In genomic region chr17:48723555-48724239, GRCh38 we compare ENCODE assay signal across 8 cellular contexts. TPM values are rescaled to one million over a fixed set of nuclear protein-coding genes. Genes with fewer than 3 reads are reported as not detected.
DNase-seq lines count a peak whose midpoint lies in the region; FAIRE-seq and TF ChIP-seq lines count a peak whose summit lies in the region.

No MANE protein-coding gene starts in this region.

- peaks cover 8% of the 10 kb centered on the region for H3K4me1 Mint-ChIP-seq in endodermal cell

- DNase-seq in SKM-1 treated with dmso at 0.1 percent for 144 hours (lab: John Stamatoyannopoulos, UW; ENCODE audit: unreplicated experiment): peak; percentile 2
- DNase-seq in SKM-1 (lab: John Stamatoyannopoulos, UW; ENCODE audit: unreplicated experiment): no peak
- DNase-seq in NT2/D1 (ENCODE audit: low read depth, low spot score): no peak
- DNase-seq in endodermal cell: peak; percentile 90
- no peak for DNase-seq in urothelium cell line (ENCODE audit: low spot score)
- no peak for DNase-seq in NCI-H2227 treated with DMSO at 0.1 percent for 48 hours (lab: John Stamatoyannopoulos, UW)
- DNase-seq in Ammon's horn (ENCODE audit: low spot score): no peak

- H3K9ac ChIP-seq in NT2/D1 (ENCODE audit: insufficient read length, low read depth) (peak overlapping the region; percentile 13), endodermal cell (ENCODE audit: extremely low read depth, low read length, poor library complexity, severe bottlenecking) (no peak overlapping the region), rectal smooth muscle tissue (ENCODE audit: low read length) (no peak overlapping the region)

- TF ChIP-seq CTCF in endodermal cell (conservative IDR thresholded peaks at IDR 0.05): no peak

- peaks cover 14% of the 10 kb centered on the region for H3K4me1 ChIP-seq in NT2/D1 (ENCODE audit: insufficient read depth, insufficient read length)
- no peaks in the 10 kb centered on the region for H3K4me1 ChIP-seq in endodermal cell (ENCODE audit: control insufficient read depth, insufficient read depth, low read length)
- no peaks in the 10 kb centered on the region for H3K4me1 ChIP-seq in rectal smooth muscle tissue (ENCODE audit: control insufficient read depth, insufficient read depth, low read length)

- H3K27me3 ChIP-seq in NT2/D1 (ENCODE audit: insufficient read depth, insufficient read length) (peaks cover 100% of the 10 kb centered on the region), endodermal cell (ENCODE audit: control insufficient read depth, insufficient read depth, low read length, poor library complexity, severe bottlenecking) (peaks cover 100% of the 10 kb centered on the region), rectal smooth muscle tissue (ENCODE audit: control insufficient read depth, insufficient read depth, low read length) (peaks cover 64% of the 10 kb centered on the region)

- no peak overlapping the region for H3K27ac ChIP-seq in endodermal cell (ENCODE audit: low read depth, low read length)
- no peak overlapping the region for H3K27ac ChIP-seq in rectal smooth muscle tissue (ENCODE audit: low read depth, low read length)

- no peak overlapping the region for H3K4me3 Mint-ChIP-seq in endodermal cell

- no peaks in the 10 kb centered on the region for H3K9me3 Mint-ChIP-seq in endodermal cell

- peaks cover 100% of the 10 kb centered on the region for H3K27me3 Mint-ChIP-seq in endodermal cell (ENCODE audit: insufficient read depth)

- no peak overlapping the region for H3K27ac Mint-ChIP-seq in endodermal cell

- no peaks in the 10 kb centered on the region for H3K36me3 Mint-ChIP-seq in endodermal cell (ENCODE audit: low read depth)

- no peaks in the 10 kb centered on the region for H3K9me3 ChIP-seq in NT2/D1 (ENCODE audit: insufficient read depth, low read length)
- H3K9me3 ChIP-seq in endodermal cell (ENCODE audit: control insufficient read depth, low read length): no peaks in the 10 kb centered on the region

- no peaks in the 10 kb centered on the region for H3K36me3 ChIP-seq in NT2/D1 (ENCODE audit: insufficient read depth, insufficient read length, low read length)
- no peaks in the 10 kb centered on the region for H3K36me3 ChIP-seq in endodermal cell (ENCODE audit: control insufficient read depth, insufficient read depth, low read length)
- no peaks in the 10 kb centered on the region for H3K36me3 ChIP-seq in rectal smooth muscle tissue (ENCODE audit: control insufficient read depth, insufficient read depth, low read length)

- FAIRE-seq in urothelium cell line (lab: Jason Lieb, UNC): no peak

- H3K4me3 ChIP-seq in NT2/D1 (ENCODE audit: insufficient read length, low read depth): no peak overlapping the region
- H3K4me3 ChIP-seq in endodermal cell (ENCODE audit: low read length): no peak overlapping the region
- peak overlapping the region; percentile 55 for H3K4me3 ChIP-seq in rectal smooth muscle tissue (ENCODE audit: low read length)

- 2 to 5% methylated on average over 29 to 40 of the region's 40 CpGs for WGBS in endodermal cell (ENCODE audit: insufficient coverage in 1 of 2, insufficient read length in 1 of 2), 2 experiments

RNA-seq across cellular contexts. Expression of gene PRAC2, which starts 0.7 kb away (rescaled TPM):
- total RNA-seq in endodermal cell: not detected
- 0.68 TPM for polyA plus RNA-seq in endodermal cell (2013, experiment 1 of 2)
- polyA plus RNA-seq in endodermal cell (2013, experiment 2 of 2): 0.58 TPM

RNA-seq across cellular contexts. Expression of gene PRAC1, which starts 1.4 kb away (rescaled TPM):
- total RNA-seq in endodermal cell: not detected
- polyA plus RNA-seq in endodermal cell (2013, experiment 1 of 2): not detected
- polyA plus RNA-seq in endodermal cell (2013, experiment 2 of 2): not detected

RNA-seq across cellular contexts. Expression of gene HOXB13, which starts 4.9 kb away (rescaled TPM):
- not detected for total RNA-seq in endodermal cell
- 0.21 TPM for polyA plus RNA-seq in endodermal cell (2013, experiment 1 of 2)
- not detected for polyA plus RNA-seq in endodermal cell (2013, experiment 2 of 2)

Comparison
In these comparisons a context has a peak if more than half of its experiments do, and no peak if none do; other contexts are left out.
1. DNase-seq: peak in SKM-1 treated with dmso at 0.1 percent for 144 hours (single experiment) and endodermal cell (single experiment); none in SKM-1 (single experiment), NT2/D1 (single experiment), urothelium cell line (single experiment), NCI-H2227 treated with DMSO at 0.1 percent for 48 hours (single experiment) and Ammon's horn (single experiment).